21 cellular contexts compared by ENCODE assay signal in the genomic region with DNA sequence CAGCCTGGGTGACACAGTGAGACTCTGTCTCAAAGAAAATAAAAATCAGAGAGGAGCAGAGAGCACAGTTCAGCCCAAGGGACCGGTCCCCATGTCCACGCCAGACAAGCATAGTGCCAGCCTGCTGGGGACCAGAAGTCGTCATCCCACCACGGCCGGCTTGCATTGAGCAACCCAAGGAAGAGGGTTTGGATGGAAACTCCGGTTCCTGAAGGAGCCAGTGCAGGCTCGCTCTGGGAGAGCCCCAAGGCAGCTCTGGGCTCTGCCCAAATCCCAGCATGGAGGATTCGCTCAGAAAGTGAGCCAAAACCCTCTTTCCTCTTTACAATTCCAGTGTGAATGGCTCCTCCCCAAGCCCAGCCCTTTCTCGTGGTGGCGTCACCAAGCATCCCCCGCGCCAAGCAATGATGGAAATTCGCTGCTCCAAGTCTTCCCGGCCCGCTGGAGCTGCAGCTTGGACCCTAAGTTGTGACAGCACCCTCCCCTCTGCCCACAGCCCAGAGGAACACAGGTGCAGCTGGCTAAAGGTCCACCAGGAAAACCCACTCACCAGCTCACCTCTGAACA.
"Had no signal": no experiment of that assay in that cellular context is flagged by ENCODE, and none has a peak within 500 bp of the region (broad histone marks: within the 10 kb centered on the region; RNA-seq: fewer than 3 reads in every experiment).

No MANE protein-coding gene starts in this region.

- DNase-seq: activated CD4-positive, alpha-beta T cell treated with anti-CD3 and anti-CD28 coated beads, Interleukin-2, amount 50 U/mL, for 1 hour; activated CD8-positive, alpha-beta memory T cell treated with anti-CD3 and anti-CD28 coated beads, Interleukin-2, amount 50 U/mL, for 4 hours; activated effector memory CD4-positive, alpha-beta T cell treated with Interleukin-2 at 50 U/mL for 16 hours; activated naive CD4-positive, alpha-beta T cell treated with anti-CD3 and anti-CD28 coated beads, Interleukin-2, amount 50 U/mL, for 16 hours; activated T-cell treated with anti-CD3 and anti-CD28 coated beads, Interleukin-2, amount 50 U/mL, for 4 hours; effector CD4-positive, alpha-beta T cell; foreskin melanocyte; glutamatergic neuron; hippocampal formation; islet precursor cell; lower lobe of right lung; nucleus accumbens; stimulated activated CD4-positive, alpha-beta T cell treated with anti-CD3 and anti-CD28 coated beads, Interleukin-2, amount 100 ng/mL, for 24 hours; trophoblast cell had no signal

- H3K27ac ChIP-seq: ascending aorta, lower lobe of right lung had no signal

- H3K9me3 ChIP-seq: ascending aorta, lower lobe of right lung had no signal

- H3K4me1 ChIP-seq: ascending aorta, lower lobe of right lung had no signal

- H3K9me3 Mint-ChIP-seq: activated T-cell treated with anti-CD3 and anti-CD28 coated beads, Interleukin-2, amount 50 U/mL, for 4 hours; mesothelial cell of epicardium; natural killer cell treated with Interleukin-12 subunit alpha and Interleukin-12 subunit beta and Interleukin-15 and Interleukin-18, amount 100 ng/mL, for 72 hours; stimulated activated naive CD8-positive, alpha-beta T cell treated with anti-CD3 and anti-CD28 coated beads, Interleukin-15, Interleukin-2, amounts not matched to agents 100 ng/mL and 50 ng/mL, for 24 hours; T-helper 1 cell treated with Interleukin-12 subunit alpha and Interleukin-12 subunit beta and Interleukin-4 antibody, amounts not matched to agents 30 μg/mL and 1 μg/mL, for 36 hours had no signal

- H3K36me3 Mint-ChIP-seq: mesothelial cell of epicardium; natural killer cell treated with Interleukin-12 subunit alpha and Interleukin-12 subunit beta and Interleukin-15 and Interleukin-18, amount 100 ng/mL, for 72 hours had no signal

- H3K27ac Mint-ChIP-seq: mesothelial cell of epicardium; natural killer cell treated with Interleukin-12 subunit alpha and Interleukin-12 subunit beta and Interleukin-15 and Interleukin-18, amount 100 ng/mL, for 72 hours; progenitor cell of endocrine pancreas; stimulated activated naive CD8-positive, alpha-beta T cell treated with anti-CD3 and anti-CD28 coated beads, Interleukin-15, Interleukin-2, amounts not matched to agents 100 ng/mL and 50 ng/mL, for 24 hours; T-helper 1 cell treated with Interleukin-12 subunit alpha and Interleukin-12 subunit beta and Interleukin-4 antibody, amounts not matched to agents 30 μg/mL and 1 μg/mL, for 36 hours had no signal

- H3K27me3 ChIP-seq: ascending aorta had no signal

- H3K4me3 Mint-ChIP-seq: activated T-cell treated with anti-CD3 and anti-CD28 coated beads, Interleukin-2, amount 50 U/mL, for 4 hours; mesothelial cell of epicardium; natural killer cell treated with Interleukin-12 subunit alpha and Interleukin-12 subunit beta and Interleukin-15 and Interleukin-18, amount 100 ng/mL, for 72 hours; stimulated activated naive CD8-positive, alpha-beta T cell treated with anti-CD3 and anti-CD28 coated beads, Interleukin-15, Interleukin-2, amounts not matched to agents 100 ng/mL and 50 ng/mL, for 24 hours; T-helper 1 cell treated with Interleukin-12 subunit alpha and Interleukin-12 subunit beta and Interleukin-4 antibody, amounts not matched to agents 30 μg/mL and 1 μg/mL, for 36 hours had no signal

- ATAC-seq: activated T-cell treated with anti-CD3 and anti-CD28 coated beads, Interleukin-2, amount 50 U/mL, for 4 hours; lower lobe of right lung; natural killer cell treated with Interleukin-12 subunit alpha and Interleukin-12 subunit beta and Interleukin-15 and Interleukin-18, amount 100 ng/mL, for 72 hours; right cardiac atrium had no signal

- H3K4me3 ChIP-seq: ascending aorta, lower lobe of right lung had no signal

- H3K36me3 ChIP-seq: ascending aorta, lower lobe of right lung had no signal

- H3K4me1 Mint-ChIP-seq: mesothelial cell of epicardium had no signal
